ENCODE assay signal across 2 cellular contexts in genomic region chr12:115786490-115786889, GRCh38.
DNase-seq lines count a peak whose midpoint lies in the region; ATAC-seq, FAIRE-seq and TF ChIP-seq lines count a peak whose summit lies in the region.
"Not testable (repeated sequence)": the region's sequence is repeated elsewhere in the genome, so short reads cannot be mapped to it uniquely, and the experiment has no call there.

No MANE protein-coding gene starts in this region.

- not testable (repeated sequence) for H3K4me3 ChIP-seq in HEK293 (ENCODE audit: low read depth, low read length); K562

- not testable (repeated sequence) for H3K27me3 ChIP-seq in K562 (ENCODE audit: control insufficient read depth in 2 of 2, insufficient read depth in 2 of 2, low read length in 2 of 2)

- H3K9me1 ChIP-seq in K562 (ENCODE audit: control insufficient read depth, insufficient read depth, low read length) = not testable (repeated sequence)

- H4K20me1 ChIP-seq in K562 (replicated peaks; ENCODE audit: control insufficient read depth, insufficient read depth, low read length) = not testable (repeated sequence)

- BruUV-seq in K562 (replicated peaks; lab: Mats Ljungman, UMichigan) = not testable (repeated sequence)

- H2AFZ ChIP-seq in K562 (ENCODE audit: low read depth, low read length) = not testable (repeated sequence)

- H3K4me2 ChIP-seq in K562 (ENCODE audit: insufficient read depth, low read length) = not testable (repeated sequence)

- intact Hi-C loops in K562 (cut with micrococcal nuclease) = not testable (repeated sequence)

- H3K4me1 ChIP-seq in HEK293 (ENCODE audit: control insufficient read depth, insufficient read depth, low read length); K562 (replicated peaks in 1 of 2; ENCODE audit: control insufficient read depth in 2 of 2, insufficient read depth in 2 of 2, low read length in 2 of 2): not testable (repeated sequence)

- CTCF ChIA-PET in HEK293 (lab: Yijun Ruan, JAX); K562 (lab: Yijun Ruan, JAX; ENCODE audit: low intra/inter-chr PET ratio): not testable (repeated sequence)

- TF ChIP-seq POLR2A in K562 (conservative IDR thresholded peaks at IDR 0.05) = not testable (repeated sequence)

- ATAC-seq in K562 = not testable (repeated sequence)

- TF ChIP-seq RAD21 in K562 (CRISPR knock-in tag; conservative IDR thresholded peaks at IDR 0.05 in 1 of 2, IDR thresholded peaks at IDR 0.05 in 1 of 2) = not testable (repeated sequence)

- POLR2A ChIA-PET in HEK293 (lab: Yijun Ruan, JAX) = not testable (repeated sequence)
- POLR2A ChIA-PET in K562 (lab: Yijun Ruan, JAX) = interaction anchor here (0.7 kb wide), 1 partner anchor 127 kb away, joined by 3 read pairs; no protein-coding TSS in a partner anchor

- FAIRE-seq in K562 (lab: Jason Lieb, UNC) = not testable (repeated sequence)

- not testable (repeated sequence) for TF ChIP-seq EP300 in K562 (IDR thresholded peaks at IDR 0.05; ENCODE audit: low read length)

- not testable (repeated sequence) for DNase-seq in K562 (ENCODE audit: extremely low read depth in 1 of 4, low spot score in 3 of 4)

- 0% methylated on average over 3 of the region's 3 CpGs for WGBS in K562 (ENCODE audit: insufficient coverage, low coverage, missing lambda C conversion rate)

- H3K36me3 ChIP-seq in HEK293 (ENCODE audit: control insufficient read depth in 2 of 2, insufficient read depth in 1 of 2, low read length in 2 of 2); K562 (ENCODE audit: control insufficient read depth, insufficient read depth, low read length): not testable (repeated sequence)

- in situ Hi-C loops in K562 (cut with MboI) = not testable (repeated sequence)

- H3K9me3 ChIP-seq in HEK293 (ENCODE audit: control insufficient read depth, insufficient read depth, low read depth, low read length); K562 (replicated peaks; ENCODE audit: control insufficient read depth, insufficient read depth, low read depth, low read length): not testable (repeated sequence)

- not testable (repeated sequence) for TF ChIP-seq CTCF in HEK293 (tag by site-specific recombination; IDR thresholded peaks at IDR 0.05); K562 (IDR thresholded peaks at IDR 0.05 in 2 of 3, conservative IDR thresholded peaks at IDR 0.05 in 1 of 3; ENCODE audit: insufficient read depth in 2 of 3, low read depth in 1 of 3, low read length in 3 of 3)

- H3K79me2 ChIP-seq in K562 (ENCODE audit: control insufficient read depth, insufficient read depth, low read length) = not testable (repeated sequence)

- H3K9ac ChIP-seq in K562 (ENCODE audit: insufficient read depth in 1 of 2, low read depth in 2 of 2, low read length in 2 of 2) = not testable (repeated sequence)

- H3K27ac ChIP-seq in HEK293 (ENCODE audit: extremely low read depth, low read depth, low read length); K562 (ENCODE audit: extremely low read depth, low read depth, low read length): not testable (repeated sequence)

TF ChIP-seq in HEK293, 187 proteins besides CTCF, POLR2A, EP300 and RAD21:
- TF ChIP-seq ZNF146 (tag by site-specific recombination; IDR thresholded peaks at IDR 0.05) = peak; percentile 65; the same call in 1 of the 2 replicates

TF ChIP-seq in K562, 482 proteins besides CTCF, POLR2A, EP300 and RAD21:
- peak; percentile 50 for TF ChIP-seq ZNF146 (CRISPR knock-in tag; IDR thresholded peaks at IDR 0.05; ENCODE audit: unreplicated experiment)
- peak; percentile 18 for TF ChIP-seq RBM25 (IDR thresholded peaks at IDR 0.05; ENCODE audit: low read depth, low read length, severe bottlenecking)
